8 cellular contexts compared by ENCODE assay signal in genomic region chr12:103929909-103930786, GRCh38. TPM values are rescaled to one million over a fixed set of nuclear protein-coding genes. Genes with fewer than 3 reads are reported as not detected.
DNase-seq lines count a peak whose midpoint lies in the region; ATAC-seq and TF ChIP-seq lines count a peak whose summit lies in the region.

TSS of gene HSP90B1 (plus strand) at chr12:103930410. CDS start at chr12:103930516, 106 bp downstream.

- peaks cover 70% of the 10 kb centered on the region for H3K36me3 Mint-ChIP-seq in Calu3 (ENCODE audit: insufficient read depth, unreplicated experiment)

- CTCF ChIA-PET in Calu3 (lab: Charles Lee), result interaction anchor here (0.6 to 1.2 kb wide), 9 partner anchors 13 to 355 kb away, joined by 3 to 6 read pairs (median 3); partner anchors contain the start of gene TDG

- peak; percentile 58 for ATAC-seq in GM21447 (IDR thresholded peaks at IDR 0.05; ENCODE audit: unreplicated experiment)

- no peaks in the 10 kb centered on the region for H3K27me3 Mint-ChIP-seq in Calu3 (ENCODE audit: unreplicated experiment)

- H3K27ac Mint-ChIP-seq in Calu3 (ENCODE audit: unreplicated experiment), result peak within 1 kb of the TSS; percentile 100

- peak within 1 kb of the TSS; percentile 84 for H3K27ac ChIP-seq in HUES64 (ENCODE audit: low read depth, low read length)
- H3K27ac ChIP-seq in OCI-LY1 (ENCODE audit: low read depth, low read length, poor library complexity, severe bottlenecking), result peak within 1 kb of the TSS; percentile 93

- H2AFZ ChIP-seq in OCI-LY1 (ENCODE audit: low read length), result no peak within 1 kb of the TSS

- no peaks in the 10 kb centered on the region for H3K9me3 Mint-ChIP-seq in Calu3 (ENCODE audit: low read depth, unreplicated experiment)

- no peaks in the 10 kb centered on the region for H3K9me2 ChIP-seq in OCI-LY1 (ENCODE audit: low read depth, low read length)

- peaks cover 22% of the 10 kb centered on the region for H3K79me2 ChIP-seq in OCI-LY1 (ENCODE audit: insufficient read depth, low read length)

- H3K4me1 Mint-ChIP-seq in Calu3 (ENCODE audit: low read depth, unreplicated experiment), result peaks cover 42% of the 10 kb centered on the region

- H3K4me1 ChIP-seq in HUES64 (ENCODE audit: insufficient read depth, low read length) (peaks cover 18% of the 10 kb centered on the region), OCI-LY1 (ENCODE audit: insufficient read depth, low read length, severe bottlenecking) (peaks cover 26% of the 10 kb centered on the region)

- H3K4me3 ChIP-seq in HUES64 (ENCODE audit: low read length), result peak within 1 kb of the TSS; percentile 92
- H3K4me3 ChIP-seq in OCI-LY1 (ENCODE audit: low read depth, low read length, poor library complexity, severe bottlenecking), result peak within 1 kb of the TSS; percentile 97

- H3K9ac ChIP-seq in HUES64 (ENCODE audit: low read depth, low read length) (peak within 1 kb of the TSS; percentile 97), OCI-LY1 (ENCODE audit: low read length) (peak within 1 kb of the TSS; percentile 95)

- BruUV-seq in Calu3 (replicated peaks; lab: Mats Ljungman, UMichigan), result no TSS peak

- in situ Hi-C loops in endometrial microvascular endothelial cells (cut with HindIII; ENCODE audit: inconsistent ontology term, low pct_unique_long_range_greater_than_20kb, low sequenced_read_pairs), result no loop called here

- DNase-seq in Calu3, result peak; percentile 100
- DNase-seq in activated CD8-positive, alpha-beta memory T cell treated with anti-CD3 and anti-CD28 coated beads, Interleukin-2, amount 50 U/mL, for 4 hours, result peak; percentile 100
- peak; percentile 100 for DNase-seq in mesenteric fat pad (ENCODE audit: low spot score)
- peak; percentile 95 for DNase-seq in stimulated activated CD8-positive, alpha-beta memory T cell treated with anti-CD3 and anti-CD28 coated beads, Interleukin-15, amount 100 ng/mL, for 24 hours (ENCODE audit: low read depth)

- H3K36me3 ChIP-seq in HUES64 (ENCODE audit: insufficient read depth, low read length), result peaks cover 39% of the 10 kb centered on the region
- peaks cover 41% of the 10 kb centered on the region for H3K36me3 ChIP-seq in OCI-LY1 (ENCODE audit: insufficient read depth, low read length)

- no peaks in the 10 kb centered on the region for H3K9me3 ChIP-seq in HUES64 (ENCODE audit: insufficient read depth, low read depth, low read length)
- H3K9me3 ChIP-seq in OCI-LY1 (ENCODE audit: low read length), result no peaks in the 10 kb centered on the region

- under 1% methylated on average over 66 of the region's 67 CpGs for WGBS in HUES64

- H3F3A ChIP-seq in OCI-LY1 (ENCODE audit: insufficient read depth, low read length), result peaks cover 3% of the 10 kb centered on the region; the same call in 1 of the 2 replicates

- H3K4me2 ChIP-seq in OCI-LY1 (ENCODE audit: low read length), result peak within 1 kb of the TSS; percentile 96

- no peaks in the 10 kb centered on the region for H4K20me1 ChIP-seq in OCI-LY1 (ENCODE audit: insufficient read depth, low read length)

- TF ChIP-seq CTCF in Calu3 (IDR thresholded peaks at IDR 0.05; ENCODE audit: unreplicated experiment) (no peak), OCI-LY1 (IDR thresholded peaks at IDR 0.05; ENCODE audit: low read length) (no peak)

- peak within 1 kb of the TSS; percentile 82 for H3K4me3 Mint-ChIP-seq in Calu3 (ENCODE audit: low read depth, unreplicated experiment)

- H3K27me3 ChIP-seq in HUES64 (ENCODE audit: insufficient read depth, low read length) (no peaks in the 10 kb centered on the region), OCI-LY1 (ENCODE audit: insufficient read depth, low read length) (no peaks in the 10 kb centered on the region)

- intact Hi-C loops in Calu3 (cut with micrococcal nuclease; ENCODE audit: unreplicated experiment), result loop anchor here (2.0 to 5.0 kb wide), 2 partner anchors 45 to 128 kb away; no protein-coding TSS in a partner anchor

RNA-seq across cellular contexts. Expression of gene HSP90B1, which starts in this region (rescaled TPM):
- 1,299 and 1,328 TPM in 2 replicates for total RNA-seq in Calu3 (2022)
- 534 TPM for polyA plus RNA-seq in HUES64 (2013, experiment 1 of 2)
- 546 TPM for polyA plus RNA-seq in HUES64 (2013, experiment 2 of 2)
- total RNA-seq in endometrial microvascular endothelial cells (ENCODE audit: inconsistent ontology term), result 501 TPM
- total RNA-seq in mesenteric fat pad, result 870 TPM

Comparison
In these comparisons a context has a peak if more than half of its experiments do, and no peak if none do; other contexts are left out.
1. Peak in every context shown above with its lines: DNase-seq, ATAC-seq, H3K4me3 ChIP-seq and H3K27ac ChIP-seq.